ENCODE assay signal across 28 cellular contexts in genomic region chr6:115999256-115999655, GRCh38.
"Had no signal": no experiment of that assay in that cellular context is flagged by ENCODE, and none has a peak within 500 bp of the region (broad histone marks: within the 10 kb centered on the region; RNA-seq: fewer than 3 reads in every experiment).

No MANE protein-coding gene starts in this region.

- ATAC-seq: activated naive CD4-positive, alpha-beta T cell treated with anti-CD3 and anti-CD28 coated beads, Interleukin-2, amount 50 U/mL, for 72 hours; activated T-cell treated with anti-CD3 and anti-CD28 coated beads, Interleukin-2, amount 50 U/mL, for 72 hours; effector memory CD8-positive, alpha-beta T cell; foreskin keratinocyte; gastrocnemius medialis; heart left ventricle had no signal

- H3K4me1 ChIP-seq: ascending aorta, breast epithelium, esophagus muscularis mucosa, foreskin keratinocyte, gastrocnemius medialis had no signal

- H3K9me3 ChIP-seq: ascending aorta, breast epithelium, esophagus muscularis mucosa, gastrocnemius medialis, heart left ventricle had no signal

- H3K36me3 ChIP-seq: breast epithelium, esophagus muscularis mucosa, gastrocnemius medialis had no signal

- H3K27ac ChIP-seq: ascending aorta, breast epithelium, coronary artery, esophagus muscularis mucosa, foreskin keratinocyte, gastrocnemius medialis, heart left ventricle had no signal

- DNase-seq: activated CD4-positive, alpha-beta memory T cell treated with anti-CD3 and anti-CD28 coated beads, Interleukin-2, amount 10 ng/mL, durations not matched to agents 7 days and 5 days; activated CD4-positive, alpha-beta T cell treated with anti-CD3 and anti-CD28 coated beads for 1 hour; activated CD4-positive, alpha-beta T cell treated with anti-CD3 and anti-CD28 coated beads for 4 hours; activated CD4-positive, alpha-beta T cell treated with anti-CD3 and anti-CD28 coated beads, Interleukin-2, amount 10 ng/mL, durations not matched to agents 7 days and 5 days; activated CD4-positive, alpha-beta T cell treated with anti-CD3 and anti-CD28 coated beads, Interleukin-2, amount 50 U/mL, for 4 hours; activated CD4-positive, CD25-positive, alpha-beta regulatory T cell; activated CD8-positive, alpha-beta memory T cell treated with anti-CD3 and anti-CD28 coated beads, Interleukin-2, amount 50 U/mL, for 48 hours; activated gamma-delta T cell; activated naive CD4-positive, alpha-beta T cell; activated naive CD4-positive, alpha-beta T cell treated with anti-CD3 and anti-CD28 coated beads, Interleukin-2, amount 10 ng/mL, durations not matched to agents 7 days and 5 days; activated naive CD8-positive, alpha-beta T cell treated with anti-CD3 and anti-CD28 coated beads, Interleukin-2, amount 10 ng/mL, durations not matched to agents 7 days and 5 days; activated T-cell treated with anti-CD3 and anti-CD28 coated beads for 4 hours; activated T-cell treated with anti-CD3 and anti-CD28 coated beads, Interleukin-2, amount 50 U/mL, for 24 hours; activated T-cell treated with anti-CD3 and anti-CD28 coated beads, Interleukin-2, amount 50 U/mL, for 72 hours; dermis blood vessel endothelial cell; effector CD4-positive, alpha-beta T cell; effector memory CD8-positive, alpha-beta T cell; erythroblast; foreskin keratinocyte; gastrocnemius medialis; glutamatergic neuron; heart left ventricle; T-helper 2 cell had no signal

- H3K4me3 ChIP-seq: ascending aorta, breast epithelium, coronary artery, esophagus muscularis mucosa, gastrocnemius medialis, heart left ventricle had no signal

- H3K27me3 ChIP-seq: ascending aorta, breast epithelium, esophagus muscularis mucosa, foreskin keratinocyte, gastrocnemius medialis, heart left ventricle had no signal
